In the genomic region with DNA sequence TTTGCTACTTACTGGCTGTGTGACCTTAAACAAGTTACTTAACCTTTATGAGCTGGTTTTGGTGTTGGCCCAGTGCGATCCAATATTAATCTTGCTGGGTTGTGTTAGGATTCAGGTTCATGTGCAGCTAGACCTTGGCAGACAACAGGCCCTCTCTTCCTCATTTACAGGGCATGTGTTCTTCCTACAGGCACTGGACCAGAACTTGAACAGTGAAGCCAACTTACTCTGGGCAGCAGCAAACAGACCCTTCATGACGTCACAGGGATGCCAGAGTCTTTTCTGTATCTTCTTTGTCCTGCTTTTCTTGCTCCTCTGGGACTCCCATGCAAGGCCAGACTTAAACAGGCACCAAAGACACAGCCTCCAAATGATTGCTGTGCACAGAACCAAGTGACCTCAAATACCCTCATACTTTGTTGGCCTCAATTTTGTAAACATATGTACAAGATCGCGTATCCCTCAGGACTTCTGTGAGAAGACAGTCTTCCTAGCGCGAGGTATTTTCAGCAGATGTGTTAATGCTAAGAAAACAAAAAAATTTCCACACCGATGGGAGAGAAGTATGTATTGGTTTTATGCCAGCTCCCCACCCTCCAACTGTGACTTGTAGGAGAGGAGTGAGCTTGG, we compare ENCODE assay signal across 1 cellular context.
TF ChIP-seq lines count a peak whose summit lies in the region.

No MANE protein-coding gene starts in this region.

TF ChIP-seq in K562, 482 proteins besides CTCF, POLR2A, EP300 and RAD21 (continued from another document):
- TF ChIP-seq, protein P1, sequence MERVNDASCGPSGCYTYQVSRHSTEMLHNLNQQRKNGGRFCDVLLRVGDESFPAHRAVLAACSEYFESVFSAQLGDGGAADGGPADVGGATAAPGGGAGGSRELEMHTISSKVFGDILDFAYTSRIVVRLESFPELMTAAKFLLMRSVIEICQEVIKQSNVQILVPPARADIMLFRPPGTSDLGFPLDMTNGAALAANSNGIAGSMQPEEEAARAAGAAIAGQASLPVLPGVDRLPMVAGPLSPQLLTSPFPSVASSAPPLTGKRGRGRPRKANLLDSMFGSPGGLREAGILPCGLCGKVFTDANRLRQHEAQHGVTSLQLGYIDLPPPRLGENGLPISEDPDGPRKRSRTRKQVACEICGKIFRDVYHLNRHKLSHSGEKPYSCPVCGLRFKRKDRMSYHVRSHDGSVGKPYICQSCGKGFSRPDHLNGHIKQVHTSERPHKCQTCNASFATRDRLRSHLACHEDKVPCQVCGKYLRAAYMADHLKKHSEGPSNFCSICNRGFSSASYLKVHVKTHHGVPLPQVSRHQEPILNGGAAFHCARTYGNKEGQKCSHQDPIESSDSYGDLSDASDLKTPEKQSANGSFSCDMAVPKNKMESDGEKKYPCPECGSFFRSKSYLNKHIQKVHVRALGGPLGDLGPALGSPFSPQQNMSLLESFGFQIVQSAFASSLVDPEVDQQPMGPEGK (CRISPR knock-in tag; IDR thresholded peaks at IDR 0.05; ENCODE audit: borderline replicate concordance) = no peak
- TF ChIP-seq ZFP30 (CRISPR knock-in tag; IDR thresholded peaks at IDR 0.05; ENCODE audit: borderline replicate concordance) (no peak), CREM (IDR thresholded peaks at IDR 0.05; ENCODE audit: low read depth) (peak; percentile 28; the same call in 1 of the 2 replicates), FOS (IDR thresholded peaks at IDR 0.05; ENCODE audit: extremely low read depth, insufficient read length) (no peak), KAT8 (IDR thresholded peaks at IDR 0.05; ENCODE audit: low read depth) (no peak), ZNF780A (CRISPR knock-in tag; IDR thresholded peaks at IDR 0.05) (no peak), ZNF592 (IDR thresholded peaks at IDR 0.05) (no peak), SRF (CRISPR knock-in tag; IDR thresholded peaks at IDR 0.05) (no peak)
- TF ChIP-seq, protein P2, sequence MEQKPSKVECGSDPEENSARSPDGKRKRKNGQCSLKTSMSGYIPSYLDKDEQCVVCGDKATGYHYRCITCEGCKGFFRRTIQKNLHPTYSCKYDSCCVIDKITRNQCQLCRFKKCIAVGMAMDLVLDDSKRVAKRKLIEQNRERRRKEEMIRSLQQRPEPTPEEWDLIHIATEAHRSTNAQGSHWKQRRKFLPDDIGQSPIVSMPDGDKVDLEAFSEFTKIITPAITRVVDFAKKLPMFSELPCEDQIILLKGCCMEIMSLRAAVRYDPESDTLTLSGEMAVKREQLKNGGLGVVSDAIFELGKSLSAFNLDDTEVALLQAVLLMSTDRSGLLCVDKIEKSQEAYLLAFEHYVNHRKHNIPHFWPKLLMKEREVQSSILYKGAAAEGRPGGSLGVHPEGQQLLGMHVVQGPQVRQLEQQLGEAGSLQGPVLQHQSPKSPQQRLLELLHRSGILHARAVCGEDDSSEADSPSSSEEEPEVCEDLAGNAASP (IDR thresholded peaks at IDR 0.05) = no peak
